In genomic region chr12:57095440-57095839, GRCh38 we compare ENCODE assay signal across 10 cellular contexts. TPM values are rescaled to one million over a fixed set of nuclear protein-coding genes. Genes with fewer than 3 reads are reported as not detected.
DNase-seq lines count a peak whose midpoint lies in the region; ATAC-seq and TF ChIP-seq lines count a peak whose summit lies in the region.
"Had no signal": no experiment of that assay in that cellular context is flagged by ENCODE, and none has a peak within 500 bp of the region (broad histone marks: within the 10 kb centered on the region; RNA-seq: fewer than 3 reads in every experiment).

No MANE protein-coding gene starts in this region.

- in situ Hi-C loops in GM23248 (cut with MboI) = no loop called here

- H3K27ac Mint-ChIP-seq in activated naive CD8-positive, alpha-beta T cell treated with anti-CD3 and anti-CD28 coated beads for 36 hours = peak overlapping the region; percentile 92
- peak overlapping the region in 4 of 6 donors; percentile 44 to 97 (median 84) for H3K27ac Mint-ChIP-seq in naive B cell

- no peaks in the 10 kb centered on the region for H3K27me3 Mint-ChIP-seq in activated naive CD8-positive, alpha-beta T cell treated with anti-CD3 and anti-CD28 coated beads for 36 hours
- no peaks in the 10 kb centered on the region for H3K27me3 Mint-ChIP-seq in naive B cell

- 88 to 95% methylated on average over 3 of the region's 3 CpGs for WGBS in GM23248 (ENCODE audit: low coverage in 1 of 2, low lambda C conversion rate in 2 of 2, missing lambda C conversion rate in 2 of 2), 2 experiments

- no peak overlapping the region for H3K4me3 Mint-ChIP-seq in activated naive CD8-positive, alpha-beta T cell treated with anti-CD3 and anti-CD28 coated beads for 36 hours
- H3K4me3 Mint-ChIP-seq in naive B cell = peak overlapping the region in 2 of 8 donors; percentile 5 to 79

- H3K9me2 ChIP-seq in GM23248 (ENCODE audit: insufficient read depth) (no peaks in the 10 kb centered on the region), MM.1S (replicated peaks; ENCODE audit: insufficient read depth, low read length) (no peaks in the 10 kb centered on the region)

- H3F3A ChIP-seq in GM23248 (ENCODE audit: insufficient read depth) = peaks cover 71% of the 10 kb centered on the region
- H3F3A ChIP-seq in MM.1S (ENCODE audit: insufficient read depth, low read length) = no peaks in the 10 kb centered on the region

- H3K27ac ChIP-seq in 22Rv1 (peak overlapping the region; percentile 47), GM23248 (peak overlapping the region; percentile 77), MM.1S (ENCODE audit: low read length) (no peak overlapping the region)

- H3K36me3 ChIP-seq in GM23248 (ENCODE audit: low read depth) (peaks cover 34% of the 10 kb centered on the region), MM.1S (replicated peaks; ENCODE audit: insufficient read depth, low read length) (no peaks in the 10 kb centered on the region)

- H3K4me3 ChIP-seq in GM23248 = no peak overlapping the region
- no peak overlapping the region for H3K4me3 ChIP-seq in MM.1S (ENCODE audit: low read length)

- H3K4me2 ChIP-seq in GM23248 (ENCODE audit: unreplicated experiment) (no peak overlapping the region), MM.1S (ENCODE audit: low read depth, low read length) (no peak overlapping the region)

- DNase-seq in GM23248 = no peak
- no peak for DNase-seq in activated naive CD8-positive, alpha-beta T cell treated with anti-CD3 and anti-CD28 coated beads for 36 hours
- DNase-seq in naive B cell = no peak
- no peak for DNase-seq in MM.1S
- DNase-seq in epidermal melanocyte (ENCODE audit: insufficient read length, low spot score) = no peak
- DNase-seq: activated effector memory CD4-positive, alpha-beta T cell treated with Interleukin-2 at 50 U/mL for 16 hours had no signal

- H2AFZ ChIP-seq in GM23248 (no peak overlapping the region), MM.1S (ENCODE audit: low read length) (no peak overlapping the region)

- no peaks in the 10 kb centered on the region for H3K27me3 ChIP-seq in GM23248 (replicated peaks; ENCODE audit: insufficient read depth)
- no peaks in the 10 kb centered on the region for H3K27me3 ChIP-seq in MM.1S (replicated peaks; ENCODE audit: insufficient read depth, low read length)

- ATAC-seq in naive B cell (ENCODE audit: low read depth in 2 of 2) = no peak
- no peak for ATAC-seq in HG02642 (IDR thresholded peaks at IDR 0.05; ENCODE audit: poor library complexity, unreplicated experiment)
- no peak for ATAC-seq in HG02852 (IDR thresholded peaks at IDR 0.05; ENCODE audit: unreplicated experiment)

- peaks cover 54% of the 10 kb centered on the region for H3K36me3 Mint-ChIP-seq in activated naive CD8-positive, alpha-beta T cell treated with anti-CD3 and anti-CD28 coated beads for 36 hours
- peaks cover 6 to 27% of the 10 kb centered on the region in 2 donors for H3K36me3 Mint-ChIP-seq in naive B cell

- H3K9me3 Mint-ChIP-seq in activated naive CD8-positive, alpha-beta T cell treated with anti-CD3 and anti-CD28 coated beads for 36 hours = no peaks in the 10 kb centered on the region
- H3K9me3 Mint-ChIP-seq in naive B cell = no peaks in the 10 kb centered on the region
- H3K9me3 Mint-ChIP-seq: T-helper 1 cell treated with Interleukin-12 subunit alpha and Interleukin-12 subunit beta and Interleukin-4 antibody, amounts not matched to agents 30 μg/mL and 1 μg/mL, for 36 hours had no signal

- peaks cover 32% of the 10 kb centered on the region for H3K4me1 ChIP-seq in GM23248 (ENCODE audit: insufficient read depth)
- H3K4me1 ChIP-seq in MM.1S (ENCODE audit: low read length) = no peaks in the 10 kb centered on the region

- no peak overlapping the region for H3K9ac ChIP-seq in GM23248
- H3K9ac ChIP-seq in MM.1S (ENCODE audit: low read length) = no peak overlapping the region

- no peaks in the 10 kb centered on the region for H4K20me1 ChIP-seq in GM23248 (ENCODE audit: insufficient read depth)
- no peaks in the 10 kb centered on the region for H4K20me1 ChIP-seq in MM.1S (ENCODE audit: insufficient read depth, low read length)

- TF ChIP-seq CTCF in 22Rv1 (IDR thresholded peaks at IDR 0.05) = no peak
- TF ChIP-seq CTCF in MM.1S (IDR thresholded peaks at IDR 0.05; ENCODE audit: low read length) = no peak

- peaks cover 65% of the 10 kb centered on the region for H3K4me1 Mint-ChIP-seq in activated naive CD8-positive, alpha-beta T cell treated with anti-CD3 and anti-CD28 coated beads for 36 hours
- peaks cover 56 to 76% (median 64%) of the 10 kb centered on the region in 3 donors for H3K4me1 Mint-ChIP-seq in naive B cell

- H3K9me3 ChIP-seq in GM23248 (ENCODE audit: low read depth) (no peaks in the 10 kb centered on the region), MM.1S (replicated peaks; ENCODE audit: insufficient read depth, low read length) (no peaks in the 10 kb centered on the region)

- H3K79me2 ChIP-seq in GM23248 (ENCODE audit: insufficient read depth) (peaks cover 28% of the 10 kb centered on the region), MM.1S (ENCODE audit: low read length) (no peaks in the 10 kb centered on the region)

RNA-seq across cellular contexts. Expression of gene NAB2, which starts 6.5 kb away (rescaled TPM):
- 88.7 and 107 TPM in 2 replicates for total RNA-seq in GM23248 (2014; rRNA removed; shearing (Covaris generic))
- polyA plus RNA-seq in GM23248 (2016; fragmentation: Nextera tagmentation; extraction: Ambion mirVana) (21.6 and 22.8 TPM in 2 replicates), naive B cell (ENCODE audit: low read depth in 6 of 6) (1 to 10 TPM in 5 of 6 donors, under 1 TPM in 1; 0.54 to 2.6 (median 1.6) TPM)
- 10 to 100 TPM; 47.2 to 48.0 TPM for total RNA-seq in activated naive CD8-positive, alpha-beta T cell treated with anti-CD3 and anti-CD28 coated beads for 36 hours

RNA-seq across cellular contexts. Expression of gene STAT6, which starts 15.7 kb away (rescaled TPM):
- 95.1 and 103 TPM in 2 replicates for total RNA-seq in GM23248 (2014; rRNA removed; shearing (Covaris generic))
- 67.4 and 70.7 TPM in 2 replicates for polyA plus RNA-seq in GM23248 (2016; fragmentation: Nextera tagmentation; extraction: Ambion mirVana)
- 100 to 1,000 TPM; 256 to 259 TPM for total RNA-seq in activated naive CD8-positive, alpha-beta T cell treated with anti-CD3 and anti-CD28 coated beads for 36 hours
- 100 to 1,000 TPM in 5 of 6 donors, 10 to 100 TPM in 1; 88.2 to 172 (median 159) TPM for polyA plus RNA-seq in naive B cell (ENCODE audit: low read depth in 6 of 6)

RNA-seq across cellular contexts. Expression of gene NEMP1, which starts 16.8 kb away (rescaled TPM):
- total RNA-seq in GM23248 (2014; rRNA removed; shearing (Covaris generic)) = 6.4 and 7.6 TPM in 2 replicates
- polyA plus RNA-seq in GM23248 (2016; fragmentation: Nextera tagmentation; extraction: Ambion mirVana) (5.9 and 6.6 TPM in 2 replicates), naive B cell (ENCODE audit: low read depth in 6 of 6) (1 to 10 TPM; 3.9 to 7.1 (median 5.9) TPM)
- total RNA-seq in activated naive CD8-positive, alpha-beta T cell treated with anti-CD3 and anti-CD28 coated beads for 36 hours = 10 to 100 TPM; 50.5 to 51.2 TPM

RNA-seq across cellular contexts. Expression of gene LRP1, which starts 32.8 kb away (rescaled TPM):
- 257 and 296 TPM in 2 replicates for total RNA-seq in GM23248 (2014; rRNA removed; shearing (Covaris generic))
- polyA plus RNA-seq in GM23248 (2016; fragmentation: Nextera tagmentation; extraction: Ambion mirVana) (161 and 166 TPM in 2 replicates), naive B cell (ENCODE audit: low read depth in 6 of 6) (under 1 TPM in 3 of 6 donors, not detected in 3; 0.04 to 0.55 (median 0.09) TPM)
- total RNA-seq in activated naive CD8-positive, alpha-beta T cell treated with anti-CD3 and anti-CD28 coated beads for 36 hours = 1 to 10 TPM; 1.3 to 2.0 TPM

RNA-seq across cellular contexts. Expression of gene MYO1A, which starts 45.5 kb away (rescaled TPM):
- total RNA-seq in GM23248 (2014; rRNA removed; shearing (Covaris generic)) = not detected in 2 replicates
- not detected in 2 replicates for polyA plus RNA-seq in GM23248 (2016; fragmentation: Nextera tagmentation; extraction: Ambion mirVana)
- total RNA-seq in activated naive CD8-positive, alpha-beta T cell treated with anti-CD3 and anti-CD28 coated beads for 36 hours = 1 to 10 TPM; 1.3 to 1.4 TPM
- not detected for polyA plus RNA-seq in naive B cell (ENCODE audit: low read depth in 6 of 6)
